ENCODE assay signal across 15 cellular contexts in the genomic region with DNA sequence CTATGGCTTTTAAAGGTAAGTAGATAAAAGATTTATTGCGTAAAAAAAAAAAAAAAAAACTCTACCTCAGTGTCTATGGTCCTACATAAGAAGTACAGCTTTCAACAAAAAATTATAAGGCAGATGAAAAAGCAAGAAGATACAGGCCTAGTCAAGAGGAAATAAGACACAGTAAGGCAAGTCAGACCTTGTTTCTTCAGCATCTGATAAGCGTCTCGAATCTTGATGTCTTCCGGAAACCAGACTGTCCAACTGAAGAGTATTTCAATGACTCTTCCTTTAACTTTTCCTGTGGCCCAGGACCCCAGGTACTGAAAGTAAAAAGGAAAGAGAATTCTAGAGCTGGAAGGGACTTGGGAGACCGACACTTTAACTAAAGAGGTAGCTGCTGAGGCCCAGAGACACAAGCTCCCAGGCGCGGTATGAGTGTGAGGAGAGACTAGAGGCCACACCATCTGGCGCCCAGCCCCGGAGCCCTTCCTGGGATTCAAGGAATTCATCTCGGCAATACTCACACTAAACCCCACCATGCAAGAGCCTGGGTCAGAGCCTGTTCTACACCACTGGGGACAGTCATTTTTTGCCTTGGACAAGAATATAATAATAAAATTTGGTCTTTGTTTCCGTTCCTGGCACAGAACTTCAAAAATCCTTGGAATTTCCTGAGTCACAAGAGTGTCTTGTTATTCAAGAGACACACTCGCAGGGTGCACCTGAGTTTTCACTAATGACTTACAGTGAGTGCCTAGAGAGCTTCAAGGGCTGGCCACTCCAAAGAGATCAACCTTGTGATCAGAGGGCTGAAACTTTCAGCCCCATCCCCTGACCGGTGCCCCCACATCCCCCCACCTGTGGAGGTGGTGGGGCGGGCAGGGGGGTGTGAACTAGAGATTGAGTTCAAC. TPM values are rescaled to one million over a fixed set of nuclear protein-coding genes. Genes with fewer than 3 reads are reported as not detected.
DNase-seq lines count a peak whose midpoint lies in the region; ATAC-seq, FAIRE-seq and TF ChIP-seq lines count a peak whose summit lies in the region.
"Had no signal": no experiment of that assay in that cellular context is flagged by ENCODE, and none has a peak within 500 bp of the region (broad histone marks: within the 10 kb centered on the region; RNA-seq: fewer than 3 reads in every experiment).

No MANE protein-coding gene starts in this region.

- no peak overlapping the region for H3K4me3 ChIP-seq in bronchial epithelial cell (ENCODE audit: low read depth, low read length)
- no peak overlapping the region for H3K4me3 ChIP-seq in lower lobe of right lung
- H3K4me3 ChIP-seq: tibial artery had no signal

- TF ChIP-seq CTCF in bronchial epithelial cell (IDR thresholded peaks at IDR 0.05; ENCODE audit: insufficient read depth, low read length, severe bottlenecking) (no peak), lower lobe of right lung (IDR thresholded peaks at IDR 0.05) (no peak)

- intact Hi-C loops in lower lobe of right lung (cut with DNase I) = no loop called here

- no peak for TF ChIP-seq POLR2A in GM12891 (IDR thresholded peaks at IDR 0.05; ENCODE audit: low read depth, low read length)

- no peaks in the 10 kb centered on the region for H3K9me3 ChIP-seq in lower lobe of right lung
- H3K9me3 ChIP-seq: tibial artery had no signal

- H3K27me3 ChIP-seq in bronchial epithelial cell (ENCODE audit: control insufficient read depth, insufficient read depth, low read length) (no peaks in the 10 kb centered on the region), lower lobe of right lung (ENCODE audit: low read depth) (no peaks in the 10 kb centered on the region)
- H3K27me3 ChIP-seq: tibial artery had no signal

- peaks cover 58% of the 10 kb centered on the region for H3K4me1 ChIP-seq in lower lobe of right lung

- peak; percentile 81 for DNase-seq in ACHN
- peak; percentile 31 for DNase-seq in HS-27A (ENCODE audit: low read depth)
- DNase-seq in bronchial epithelial cell (ENCODE audit: low read depth) = peak; percentile 71
- no peak for DNase-seq in lower lobe of right lung
- no peak for DNase-seq in GM12891 (ENCODE audit: insufficient read length, low spot score)
- DNase-seq in HTR-8/SVneo (ENCODE audit: insufficient read length, low spot score) = no peak
- DNase-seq in effector CD8-positive, alpha-beta T cell (lab: John Stamatoyannopoulos, UW) = no peak
- DNase-seq: activated naive CD8-positive, alpha-beta T cell treated with anti-CD3 and anti-CD28 coated beads, Interleukin-2, amount 50 U/mL, for 24 hours; GOT3; Karpas-422; NCI-H2171 treated with DMSO at 0.1 percent for 48 hours; tibial artery had no signal

- H3K36me3 ChIP-seq in bronchial epithelial cell (ENCODE audit: control insufficient read depth, insufficient read depth, low read length) (peaks cover 22% of the 10 kb centered on the region), lower lobe of right lung (peaks cover 97% of the 10 kb centered on the region)

- FAIRE-seq in bronchial epithelial cell (lab: Jason Lieb, UNC) = no peak
- FAIRE-seq in GM12891 (lab: Jason Lieb, UNC) = no peak
- FAIRE-seq in HTR-8/SVneo (lab: Jason Lieb, UNC) = no peak

- in situ Hi-C loops in ACHN (cut with HindIII; ENCODE audit: low pct_ligation_motif_present, low pct_unique_long_range_greater_than_20kb, low sequenced_read_pairs) = no loop called here

- peak overlapping the region; percentile 69 for H3K27ac ChIP-seq in lower lobe of right lung
- H3K27ac ChIP-seq: C4-2B, tibial artery had no signal

- peak; percentile 55 to 73 for ATAC-seq in lower lobe of right lung
- no peak for ATAC-seq in GM18873 (IDR thresholded peaks at IDR 0.05; ENCODE audit: low FRiP score, unreplicated experiment)
- ATAC-seq: activated naive CD8-positive, alpha-beta T cell treated with anti-CD3 and anti-CD28 coated beads, Interleukin-2, amount 50 U/mL, for 24 hours; sciatic nerve had no signal

TF ChIP-seq in GM12891, 5 proteins besides CTCF, POLR2A, EP300 and RAD21:
- TF ChIP-seq PAX5 (IDR thresholded peaks at IDR 0.05; ENCODE audit: insufficient read depth, low read length, severe bottlenecking) (no peak), TAF1 (IDR thresholded peaks at IDR 0.05; ENCODE audit: low read depth, low read length) (no peak), SPI1 (IDR thresholded peaks at IDR 0.05; ENCODE audit: low read depth, low read length) (no peak), POU2F2 (IDR thresholded peaks at IDR 0.05; ENCODE audit: low read depth, low read length) (no peak), POLR2AphosphoS5 (IDR thresholded peaks at IDR 0.05; ENCODE audit: low read depth, low read length) (no peak)

RNA-seq across cellular contexts. Expression of a gene that starts 18.6 kb away (rescaled TPM):
- total RNA-seq in bronchial epithelial cell = 12.4 and 15.1 TPM in 2 replicates
- 204 TPM for total RNA-seq in lower lobe of right lung
- polyA plus RNA-seq in GM12891 (2012; ENCODE audit: low read depth, missing spikeins) = 65.5 TPM

RNA-seq across cellular contexts. Expression of a gene that starts 38.8 kb away (rescaled TPM):
- 7.1 and 9.7 TPM in 2 replicates for total RNA-seq in bronchial epithelial cell
- 21.3 TPM for total RNA-seq in lower lobe of right lung
- polyA plus RNA-seq in GM12891 (2012; ENCODE audit: low read depth, missing spikeins) = 8.2 TPM

Comparison
In these comparisons a context has a peak if more than half of its experiments do, and no peak if none do; other contexts are left out.
1. DNase-seq: peak in ACHN (single experiment), HS-27A (single experiment) and bronchial epithelial cell (single experiment); none in lower lobe of right lung (single experiment), GM12891 (single experiment), HTR-8/SVneo (single experiment) and effector CD8-positive, alpha-beta T cell (single experiment).
2. RNA of a gene that starts 18.6 kb away (total RNA-seq): 204 TPM in lower lobe of right lung (single experiment); 12.4 to 15.1 TPM in bronchial epithelial cell; every median in the first group is over 10 times any median in the second.